Comparison of ENCODE assay signal across 26 cellular contexts in genomic region chr1:85847356-85847755, GRCh38.
"Had no signal": no experiment of that assay in that cellular context is flagged by ENCODE, and none has a peak within 500 bp of the region (broad histone marks: within the 10 kb centered on the region; RNA-seq: fewer than 3 reads in every experiment).

No MANE protein-coding gene starts in this region.

- DNase-seq: activated B cell treated with CpG ODN at 0.5 μM for 24 hours; activated CD4-positive, alpha-beta T cell treated with anti-CD3 and anti-CD28 coated beads for 1 hour; activated CD4-positive, alpha-beta T cell treated with anti-CD3 and anti-CD28 coated beads, Interleukin-2, amount 10 ng/mL, durations not matched to agents 24 days and 14 days; activated CD4-positive, alpha-beta T cell treated with anti-CD3 and anti-CD28 coated beads, Interleukin-2, amount 50 U/mL, for 48 hours; activated CD8-positive, alpha-beta memory T cell treated with anti-CD3 and anti-CD28 coated beads, Interleukin-2, amount 10 ng/mL, durations not matched to agents 7 days and 5 days; activated effector memory CD4-positive, alpha-beta T cell treated with Interleukin-2 at 50 U/mL for 16 hours; activated naive CD4-positive, alpha-beta T cell; activated T-cell treated with anti-CD3 and anti-CD28 coated beads, Interleukin-2, amount 50 U/mL, for 24 hours; amniotic stem cell; brain microvascular endothelial cell; cerebellar nuclear complex; Kasumi-1; KBM-7; NCI-H1048; NCI-H1930; NCI-H2171; NCI-H345; NCI-H510A; NCI-H526 treated with DMSO at 0.1 percent for 48 hours; NCI-H82; Right ventricle myocardium superior; T-helper 17 cell; T-helper 9 cell had no signal

- H3K9me3 ChIP-seq: ascending aorta had no signal

- H3K27ac ChIP-seq: ascending aorta, brain microvascular endothelial cell, cardiac muscle cell, RWPE1 had no signal

- H3K4me3 ChIP-seq: ascending aorta, cardiac muscle cell had no signal

- H3K27me3 ChIP-seq: ascending aorta, brain microvascular endothelial cell, cardiac muscle cell had no signal

- H3K36me3 ChIP-seq: ascending aorta, brain microvascular endothelial cell, cardiac muscle cell had no signal
